8 cellular contexts compared by ENCODE assay signal in genomic region chr1:234730542-234731370, GRCh38.
DNase-seq lines count a peak whose midpoint lies in the region; ATAC-seq, FAIRE-seq and TF ChIP-seq lines count a peak whose summit lies in the region.

No MANE protein-coding gene starts in this region.

- H3K9me3 ChIP-seq in HCT116 (ENCODE audit: control insufficient read depth in 1 of 2, insufficient read depth in 1 of 2, low read depth in 1 of 2, low read length in 2 of 2) (no peaks in the 10 kb centered on the region), HepG2 (ENCODE audit: low read length) (no peaks in the 10 kb centered on the region), HAP-1 (no peaks in the 10 kb centered on the region), suprapubic skin (no peaks in the 10 kb centered on the region)

- peak; percentile 26 for FAIRE-seq in HepG2 (lab: Jason Lieb, UNC)

- DNase-seq in GM10266 (ENCODE audit: extremely low spot score) (peak; percentile 58), HCT116 (ENCODE audit: low read depth, low spot score) (no peak), T-helper 2 cell (peak in 3 of 5 experiments; percentile 24 to 89 (median 57)), HepG2 (ENCODE audit: low spot score) (no peak), HAP-1 (ENCODE audit: low spot score in 2 of 2) (no peak), suprapubic skin (ENCODE audit: low spot score in 2 of 2) (no peak), NCI-H2171 (lab: John Stamatoyannopoulos, UW) (no peak)

- peak overlapping the region; percentile 40 for H3K4me2 ChIP-seq in HCT116 (ENCODE audit: low read length)
- H3K4me2 ChIP-seq in HepG2 (ENCODE audit: low read depth, low read length): peak overlapping the region; percentile 13; the same call in 1 of the 2 replicates

- H3K27ac ChIP-seq in HCT116 (ENCODE audit: low read depth, low read length): no peak overlapping the region
- peak overlapping the region; percentile 36 for H3K27ac ChIP-seq in HepG2 (ENCODE audit: extremely low read length, insufficient read depth, low read length)
- H3K27ac ChIP-seq in suprapubic skin: no peak overlapping the region

- TF ChIP-seq POLR2A in HCT116 (IDR thresholded peaks at IDR 0.05; ENCODE audit: borderline replicate concordance, extremely low read depth, insufficient read depth, insufficient read length): no peak
- TF ChIP-seq POLR2A in HepG2 (IDR thresholded peaks at IDR 0.05; ENCODE audit: insufficient read depth in 1 of 2, low read depth in 2 of 2, low read length in 2 of 2): no peak
- TF ChIP-seq POLR2A in suprapubic skin (IDR thresholded peaks at IDR 0.05): no peak

- intact Hi-C loops in HCT116 (cut with micrococcal nuclease): no loop called here
- intact Hi-C loops in HepG2 (cut with micrococcal nuclease; ENCODE audit: unreplicated experiment): loop anchor here (1.0 kb wide), 1 partner anchor 39 kb away; no protein-coding TSS in a partner anchor

- no peaks in the 10 kb centered on the region for H3K9me2 ChIP-seq in HCT116 (ENCODE audit: insufficient read depth)

- CTCF ChIA-PET in HCT116 (lab: Charles Lee): no interaction called here
- CTCF ChIA-PET in HepG2 (lab: Yijun Ruan, JAX; ENCODE audit: low intra/inter-chr PET ratio, low total read pairs): no interaction called here

- H4K20me1 ChIP-seq in HCT116 (ENCODE audit: insufficient read depth) (no peaks in the 10 kb centered on the region), HepG2 (ENCODE audit: insufficient read depth, low read length) (no peaks in the 10 kb centered on the region)

- H3K4me3 ChIP-seq in HCT116 (replicated peaks in 1 of 2; ENCODE audit: low read depth in 1 of 2, low read length in 2 of 2) (no peak overlapping the region), HepG2 (replicated peaks in 1 of 3; ENCODE audit: insufficient read depth in 1 of 3, low read depth in 2 of 3, low read length in 3 of 3) (no peak overlapping the region), HAP-1 (no peak overlapping the region), suprapubic skin (no peak overlapping the region)

- H3K79me2 ChIP-seq in HCT116 (ENCODE audit: insufficient read depth, low read length) (no peaks in the 10 kb centered on the region), HepG2 (ENCODE audit: insufficient read depth, low read length) (peaks cover 9% of the 10 kb centered on the region)

- 92% methylated on average over 4 of the region's 6 CpGs for WGBS in HepG2 (ENCODE audit: low lambda C conversion rate)
- 79% methylated on average over 5 of the region's 6 CpGs for whole genome bisulfite sequencing in suprapubic skin

- H3K36me3 ChIP-seq in HCT116 (ENCODE audit: control insufficient read depth in 1 of 2, insufficient read depth in 2 of 2, low read length in 2 of 2): no peaks in the 10 kb centered on the region
- H3K36me3 ChIP-seq in HepG2 (replicated peaks in 1 of 2; ENCODE audit: control insufficient read depth in 1 of 2, insufficient read depth in 2 of 2, low read length in 2 of 2): no peaks in the 10 kb centered on the region
- no peaks in the 10 kb centered on the region for H3K36me3 ChIP-seq in HAP-1 (replicated peaks)
- no peaks in the 10 kb centered on the region for H3K36me3 ChIP-seq in suprapubic skin

- ATAC-seq in HCT116 (no peak), HepG2 (peak; percentile 59), esophagus mucosa (no peak)

- in situ Hi-C loops in HepG2 (cut with HindIII; ENCODE audit: extremely low pct_ligation_motif_present, low pct_unique_long_range_greater_than_20kb): no loop called here
- in situ Hi-C loops in HAP-1 (cut with MboI; ENCODE audit: low sequenced_read_pairs): loop anchor here (10.0 to 25.0 kb wide), 2 partner anchors 107 to 354 kb away; no protein-coding TSS in a partner anchor

- peak; percentile 26 for TF ChIP-seq CTCF in GM10266 (IDR thresholded peaks at IDR 0.05; ENCODE audit: control insufficient read depth, insufficient read depth, low read depth, missing control alignments)
- TF ChIP-seq CTCF in HCT116 (IDR thresholded peaks at IDR 0.05 in 2 of 3, conservative IDR thresholded peaks at IDR 0.05 in 1 of 3; ENCODE audit: borderline replicate concordance in 1 of 3, insufficient read depth in 1 of 3, low read depth in 2 of 3, low read length in 2 of 3): no peak
- TF ChIP-seq CTCF in HepG2 (CRISPR knock-in tag; IDR thresholded peaks at IDR 0.05): no peak
- TF ChIP-seq CTCF in suprapubic skin (IDR thresholded peaks at IDR 0.05): no peak

- RAD21 ChIA-PET in HCT116 (lab: Charles Lee; ENCODE audit: low non-redundant PET in 1 of 2, low total read pairs in 2 of 2, uncharacterized antibody in 2 of 2, unreplicated experiment in 2 of 2): no interaction called here

- BruUV-seq in HCT116 (replicated peaks; lab: Mats Ljungman, UMichigan) (no TSS peak), HepG2 (replicated peaks; lab: Mats Ljungman, UMichigan) (no TSS peak)

- H3K27me3 ChIP-seq in HCT116 (ENCODE audit: insufficient read depth, low read length) (no peaks in the 10 kb centered on the region), HepG2 (ENCODE audit: control insufficient read depth in 1 of 2, insufficient read depth in 2 of 2, low read length in 2 of 2) (no peaks in the 10 kb centered on the region), HAP-1 (ENCODE audit: low read depth) (no peaks in the 10 kb centered on the region), suprapubic skin (no peaks in the 10 kb centered on the region)

- H3K4me1 ChIP-seq in HCT116 (ENCODE audit: control insufficient read depth in 1 of 2, insufficient read depth in 2 of 2, low read length in 2 of 2) (peaks cover 22 to 35% of the 10 kb centered on the region in 2 experiments), HepG2 (ENCODE audit: insufficient read depth, low read length) (peaks cover 96% of the 10 kb centered on the region), HAP-1 (no peaks in the 10 kb centered on the region), suprapubic skin (peaks cover 39% of the 10 kb centered on the region)

- TF ChIP-seq EP300 in HepG2 (IDR thresholded peaks at IDR 0.05; ENCODE audit: low read depth in 2 of 2, low read length in 2 of 2) (0 out of 4 replicates have a peak, but pooled peaks of 1 of the 2 experiments have one; percentile 12), HepG2 (CRISPR knock-in tag; IDR thresholded peaks at IDR 0.05; ENCODE audit: borderline replicate concordance) (no peak), suprapubic skin (IDR thresholded peaks at IDR 0.05) (no peak)

- TF ChIP-seq RAD21 in HCT116 (IDR thresholded peaks at IDR 0.05; ENCODE audit: low read depth) (no peak), HepG2 (CRISPR knock-in tag; IDR thresholded peaks at IDR 0.05) (no peak)

- H2AFZ ChIP-seq in HCT116 (ENCODE audit: low read depth, low read length, poor library complexity, severe bottlenecking): no peak overlapping the region
- no peak overlapping the region for H2AFZ ChIP-seq in HepG2 (ENCODE audit: low read length)

- POLR2A ChIA-PET in HCT116 (lab: Charles Lee): no interaction called here
- POLR2A ChIA-PET in HepG2 (lab: Yijun Ruan, JAX): interaction anchor here (1.0 to 2.5 kb wide), 7 partner anchors 9 to 343 kb away, joined by 3 to 14 read pairs (median 4); no protein-coding TSS in a partner anchor

- H3K9ac ChIP-seq in HCT116 (ENCODE audit: low read length) (no peak overlapping the region), HepG2 (ENCODE audit: insufficient read depth, low read depth, low read length) (0 out of 2 replicates have a peak overlapping the region, but pooled peaks have one; percentile 20)

TF ChIP-seq in HCT116, 20 proteins besides CTCF, POLR2A, EP300 and RAD21 (continues in another document):
- no peak for TF ChIP-seq ZFX (IDR thresholded peaks at IDR 0.05)
- no peak for TF ChIP-seq CBX3 (IDR thresholded peaks at IDR 0.05; ENCODE audit: low read depth)
- TF ChIP-seq ELF1 (IDR thresholded peaks at IDR 0.05; ENCODE audit: borderline replicate concordance, low read depth): no peak
- TF ChIP-seq EZH2phosphoT487 (IDR thresholded peaks at IDR 0.05; ENCODE audit: borderline replicate concordance): no peak
- TF ChIP-seq TCF7L2 (IDR thresholded peaks at IDR 0.05; ENCODE audit: borderline replicate concordance, extremely low read depth, insufficient read depth, insufficient read length): no peak
- TF ChIP-seq ATF3 (IDR thresholded peaks at IDR 0.05): no peak
- no peak for TF ChIP-seq POLR2AphosphoS5 (IDR thresholded peaks at IDR 0.05; ENCODE audit: low read depth, low read length)
- no peak for TF ChIP-seq FOSL1 (IDR thresholded peaks at IDR 0.05; ENCODE audit: low read depth)

TF ChIP-seq in HepG2, 621 proteins besides CTCF, POLR2A, EP300 and RAD21 (continues in another document):
- TF ChIP-seq PREB (CRISPR knock-in tag; IDR thresholded peaks at IDR 0.05): no peak
- TF ChIP-seq EZH2 (conservative IDR thresholded peaks at IDR 0.05; ENCODE audit: low read depth, low read length): no peak
- TF ChIP-seq ZNF749 (CRISPR knock-in tag; IDR thresholded peaks at IDR 0.05; ENCODE audit: borderline replicate concordance): no peak
- TF ChIP-seq RBAK (CRISPR knock-in tag; IDR thresholded peaks at IDR 0.05): no peak
- TF ChIP-seq MYC (CRISPR knock-in tag; IDR thresholded peaks at IDR 0.05; ENCODE audit: borderline replicate concordance): no peak
- TF ChIP-seq ZFP62 (CRISPR knock-in tag; IDR thresholded peaks at IDR 0.05): no peak
- no peak for TF ChIP-seq ZNF513 (CRISPR knock-in tag; conservative IDR thresholded peaks at IDR 0.05)
- no peak for TF ChIP-seq ZNF572 (CRISPR knock-in tag; IDR thresholded peaks at IDR 0.05)
- TF ChIP-seq MATR3 (CRISPR knock-in tag; IDR thresholded peaks at IDR 0.05): no peak
- TF ChIP-seq POLR2AphosphoS2 (IDR thresholded peaks at IDR 0.05; ENCODE audit: low read depth, low read length): no peak

Comparison
In these comparisons a context has a peak if more than half of its experiments do, and no peak if none do; other contexts are left out.
1. DNase-seq: peak in GM10266 (single experiment) and T-helper 2 cell (3 of 5); none in HCT116 (single experiment), HepG2 (single experiment), HAP-1 (0 of 2), suprapubic skin (0 of 2) and NCI-H2171 (single experiment).